8 cellular contexts compared by ENCODE assay signal in genomic region chr7:87600130-87601124, GRCh38. TPM values are rescaled to one million over a fixed set of nuclear protein-coding genes. Genes with fewer than 3 reads are reported as not detected.
DNase-seq lines count a peak whose midpoint lies in the region; ATAC-seq lines count a peak whose summit lies in the region.

Gene ABCB1 (minus strand): TSS chr7:87600884. CDS start chr7:87600184, 700 bp downstream.

- DNase-seq in Daoy (ENCODE audit: low read depth) (peak; percentile 81), HuH-7.5 (ENCODE audit: low spot score) (peak; percentile 63), dermis blood vessel endothelial cell (peak; percentile 86), left lobe of liver (ENCODE audit: low spot score) (peak; percentile 88), NOMO-1 (lab: John Stamatoyannopoulos, UW; ENCODE audit: unreplicated experiment in 2 of 2) (no peak)
- DNase-seq in activated CD4-positive, alpha-beta T cell treated with anti-CD3 and anti-CD28 coated beads for 4 hours, result peak; percentile 34 to 50
- peak; percentile 29 to 34 for DNase-seq in stimulated activated CD4-positive, alpha-beta T cell treated with anti-CD3 and anti-CD28 coated beads, Interleukin-2, amount 100 ng/mL, for 48 hours

- ATAC-seq in GM21423 (IDR thresholded peaks at IDR 0.05; ENCODE audit: unreplicated experiment) (peak; percentile 57), left lobe of liver (peak; percentile 97)

RNA-seq across cellular contexts. Expression of gene ABCB1, which starts in this region (rescaled TPM):
- total RNA-seq in Daoy (2014; rRNA removed; shearing (Covaris generic)), result 11.8 and 18.9 TPM in 2 replicates
- total RNA-seq in dermis blood vessel endothelial cell, result 4.6 and 16.2 TPM in 2 replicates
- 33.4 TPM for total RNA-seq in left lobe of liver

Comparison
In these comparisons a context has a peak if more than half of its experiments do, and no peak if none do; other contexts are left out.
1. DNase-seq: peak in Daoy (single experiment), HuH-7.5 (single experiment), activated CD4-positive, alpha-beta T cell treated with anti-CD3 and anti-CD28 coated beads for 4 hours (2 of 2), dermis blood vessel endothelial cell (single experiment), left lobe of liver (single experiment) and stimulated activated CD4-positive, alpha-beta T cell treated with anti-CD3 and anti-CD28 coated beads, Interleukin-2, amount 100 ng/mL, for 48 hours (2 of 2); none in NOMO-1 (0 of 2).